17 cellular contexts compared by ENCODE assay signal in the genomic region with DNA sequence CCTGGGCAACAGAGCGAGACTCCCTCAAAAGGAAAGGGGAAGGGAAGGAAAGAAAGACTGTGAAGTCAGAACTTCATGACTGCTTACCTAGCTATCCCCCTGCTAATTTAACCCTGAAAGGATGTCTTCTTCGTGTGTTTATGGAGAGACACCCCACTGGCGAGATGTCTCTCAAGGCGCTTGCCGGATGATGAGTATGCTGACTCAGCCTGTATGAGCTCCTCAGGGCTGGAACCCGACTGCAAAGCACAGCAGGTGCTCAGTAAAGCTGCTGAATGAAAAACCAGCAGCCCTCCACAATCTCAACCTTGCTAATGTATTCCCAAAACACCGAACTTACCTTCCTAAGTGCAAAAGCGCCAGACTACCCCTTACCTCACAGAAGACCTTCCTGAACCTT. TPM values are rescaled to one million over a fixed set of nuclear protein-coding genes. Genes with fewer than 3 reads are reported as not detected.
DNase-seq lines count a peak whose midpoint lies in the region; ATAC-seq and TF ChIP-seq lines count a peak whose summit lies in the region.
"Had no signal": no experiment of that assay in that cellular context is flagged by ENCODE, and none has a peak within 500 bp of the region (broad histone marks: within the 10 kb centered on the region; RNA-seq: fewer than 3 reads in every experiment).

No MANE protein-coding gene starts in this region.

- DNase-seq in activated T-cell treated with anti-CD3 and anti-CD28 coated beads, Interleukin-2, amount 50 U/mL, for 24 hours, result no peak
- no peak for DNase-seq in activated T-cell treated with anti-CD3 and anti-CD28 coated beads for 4 hours
- no peak for DNase-seq in IMR-90
- DNase-seq in brain pericyte (ENCODE audit: low read depth, low spot score), result peak; percentile 20
- DNase-seq in osteocyte (ENCODE audit: extremely low spot score, unreplicated experiment), result no peak
- DNase-seq in upper lobe of right lung, result no peak
- DNase-seq in smooth muscle cell (lab: John Stamatoyannopoulos, UW; ENCODE audit: unreplicated experiment), result no peak
- DNase-seq: activated T-cell treated with anti-CD3 and anti-CD28 coated beads, Interleukin-2, amount 50 U/mL, for 1 hour; body of pancreas; HCEC 1CT; hypothalamus; lower lobe of right lung; NCI-H146; occipital lobe; SJCRH30 had no signal

- H3K9me3 ChIP-seq in IMR-90 (ENCODE audit: control insufficient read depth, insufficient read depth, low read length), result peaks cover 3% of the 10 kb centered on the region
- H3K9me3 ChIP-seq in upper lobe of right lung, result no peaks in the 10 kb centered on the region
- H3K9me3 ChIP-seq in smooth muscle cell (replicated peaks; ENCODE audit: low read depth), result no peaks in the 10 kb centered on the region
- H3K9me3 ChIP-seq: body of pancreas, SJCRH30 had no signal

- H3K36me3 Mint-ChIP-seq in activated T-cell treated with anti-CD3 and anti-CD28 coated beads, Interleukin-2, amount 50 U/mL, for 24 hours (ENCODE audit: low read depth), result peaks cover 65% of the 10 kb centered on the region
- H3K36me3 Mint-ChIP-seq in osteocyte (ENCODE audit: unreplicated experiment), result peaks cover 15% of the 10 kb centered on the region

- no peak overlapping the region for H3K56ac ChIP-seq in IMR-90 (ENCODE audit: extremely low read depth, insufficient read depth, low read length)

- H2BK15ac ChIP-seq in IMR-90 (ENCODE audit: low read depth, low read length), result no peak overlapping the region

- no peak overlapping the region for H2AK5ac ChIP-seq in IMR-90 (ENCODE audit: low read depth, low read length)

- H3K9me1 ChIP-seq in IMR-90 (ENCODE audit: insufficient read depth, low read length), result peaks cover 18% of the 10 kb centered on the region

- H3K23ac ChIP-seq in IMR-90 (ENCODE audit: low read depth, low read length), result no peak overlapping the region

- H2AFZ ChIP-seq in IMR-90 (replicated peaks; ENCODE audit: low read length, poor library complexity) (no peak overlapping the region), smooth muscle cell (ENCODE audit: low read depth) (no peak overlapping the region)

- intact Hi-C loops in IMR-90 (cut with micrococcal nuclease) (loop anchor here (5.0 kb wide), 1 partner anchor 44 kb away; no protein-coding TSS in a partner anchor), upper lobe of right lung (cut with DNase I) (no loop called here)

- H3K27me3 ChIP-seq in IMR-90 (ENCODE audit: control insufficient read depth, insufficient read depth, low read length) (no peaks in the 10 kb centered on the region), upper lobe of right lung (no peaks in the 10 kb centered on the region), smooth muscle cell (ENCODE audit: low read depth) (no peaks in the 10 kb centered on the region)
- H3K27me3 ChIP-seq: body of pancreas, SJCRH30 had no signal

- H3K4me1 Mint-ChIP-seq in activated T-cell treated with anti-CD3 and anti-CD28 coated beads, Interleukin-2, amount 50 U/mL, for 24 hours (ENCODE audit: low read depth), result peaks cover 60% of the 10 kb centered on the region
- H3K4me1 Mint-ChIP-seq in osteocyte (ENCODE audit: unreplicated experiment), result peaks cover 31% of the 10 kb centered on the region

- H4K8ac ChIP-seq in IMR-90 (ENCODE audit: low read depth in 2 of 2, low read length in 2 of 2), result no peak overlapping the region

- no peak for ATAC-seq in IMR-90 (ENCODE audit: low read depth)
- no peak for ATAC-seq in activated CD4-positive, CD25-positive, alpha-beta regulatory T cell treated with anti-CD3 and anti-CD28 coated beads, Interleukin-2, amount 50 U/mL, for 24 hours
- ATAC-seq in upper lobe of right lung, result no peak
- ATAC-seq: body of pancreas, lower lobe of right lung had no signal

- WGBS in IMR-90 (ENCODE audit: extremely low coverage in 2 of 2, insufficient read length in 1 of 2), 2 experiments, result 100% methylated on average over 1 of the region's 8 CpGs; no CpG with 5 or more reads in 1 of the 2 experiments
- 82% methylated on average over 8 of the region's 8 CpGs for WGBS in smooth muscle cell (ENCODE audit: low lambda C conversion rate)

- H2BK5ac ChIP-seq in IMR-90 (ENCODE audit: low read depth, low read length, poor library complexity, severe bottlenecking), result no peak overlapping the region

- no peaks in the 10 kb centered on the region for H3F3A ChIP-seq in smooth muscle cell (ENCODE audit: low read depth)

- peaks cover 4% of the 10 kb centered on the region for H3K36me3 ChIP-seq in IMR-90 (ENCODE audit: control insufficient read depth, insufficient read depth, low read length)
- no peaks in the 10 kb centered on the region for H3K36me3 ChIP-seq in upper lobe of right lung
- no peaks in the 10 kb centered on the region for H3K36me3 ChIP-seq in smooth muscle cell (ENCODE audit: low read depth)
- H3K36me3 ChIP-seq: lower lobe of right lung, SJCRH30 had no signal

- CTCF ChIA-PET in IMR-90 (lab: Yijun Ruan, JAX), result interaction anchor here (0.6 to 1.3 kb wide), 2 partner anchors 35 to 46 kb away, joined by 3 to 4 read pairs; no protein-coding TSS in a partner anchor

- no TSS peak for BruUV-seq in IMR-90 (replicated peaks; lab: Mats Ljungman, UMichigan)

- H3K9ac ChIP-seq in IMR-90 (ENCODE audit: low read depth, low read length) (no peak overlapping the region), smooth muscle cell (ENCODE audit: low read depth) (no peak overlapping the region)
- H3K9ac ChIP-seq: KMS-11 had no signal

- H3K79me1 ChIP-seq in IMR-90 (ENCODE audit: low read depth in 1 of 2, low read length in 2 of 2), result peaks cover 19 to 71% of the 10 kb centered on the region in 2 experiments

- H4K20me1 ChIP-seq in IMR-90 (ENCODE audit: insufficient read depth, low read length) (peaks cover 51% of the 10 kb centered on the region), smooth muscle cell (ENCODE audit: low read depth) (peaks cover 34% of the 10 kb centered on the region)

- peak overlapping the region; percentile 46 for H3K27ac Mint-ChIP-seq in activated T-cell treated with anti-CD3 and anti-CD28 coated beads, Interleukin-2, amount 50 U/mL, for 24 hours
- peak overlapping the region; percentile 52 for H3K27ac Mint-ChIP-seq in osteocyte (ENCODE audit: unreplicated experiment)

- dilution Hi-C loops in IMR-90 (cut with HindIII; ENCODE audit: low sequenced_read_pairs, unreplicated experiment), result no loop called here

- TF ChIP-seq RAD21 in IMR-90 (IDR thresholded peaks at IDR 0.05; ENCODE audit: low read length), result no peak

- POLR2A ChIA-PET in IMR-90 (lab: Charles Lee; ENCODE audit: unreplicated experiment), result no interaction called here

- no peak overlapping the region for H3K4me3 ChIP-seq in IMR-90 (ENCODE audit: insufficient read depth, low read depth, low read length)
- no peak overlapping the region for H3K4me3 ChIP-seq in upper lobe of right lung
- H3K4me3 ChIP-seq in smooth muscle cell, result no peak overlapping the region
- H3K4me3 ChIP-seq: body of pancreas, lower lobe of right lung, SJCRH30 had no signal

- H2BK120ac ChIP-seq in IMR-90 (ENCODE audit: low read depth, low read length), result no peak overlapping the region

- no peak overlapping the region for H2BK20ac ChIP-seq in IMR-90 (ENCODE audit: low read depth, low read length)

- no peak overlapping the region for H4K91ac ChIP-seq in IMR-90 (ENCODE audit: insufficient read depth, low read depth, low read length)

- H3K4me1 ChIP-seq in IMR-90 (ENCODE audit: control insufficient read depth, insufficient read depth, low read length) (peaks cover 4% of the 10 kb centered on the region), upper lobe of right lung (peaks cover 14% of the 10 kb centered on the region), smooth muscle cell (ENCODE audit: low read depth) (peaks cover 7% of the 10 kb centered on the region)
- H3K4me1 ChIP-seq: SJCRH30 had no signal

- no peak for TF ChIP-seq CTCF in IMR-90 (conservative IDR thresholded peaks at IDR 0.05; ENCODE audit: low read depth, low read length)
- no peak for TF ChIP-seq CTCF in osteocyte (IDR thresholded peaks at IDR 0.05)
- TF ChIP-seq CTCF in upper lobe of right lung (IDR thresholded peaks at IDR 0.05), result no peak
- no peak for TF ChIP-seq CTCF in smooth muscle cell (IDR thresholded peaks at IDR 0.05; ENCODE audit: borderline replicate concordance, insufficient read depth, poor library complexity, severe bottlenecking)

- in situ Hi-C loops in IMR-90 (cut with MboI; ENCODE audit: low sequenced_read_pairs), result no loop called here

- H3K4me2 ChIP-seq in IMR-90 (ENCODE audit: low read depth, low read length), result no peak overlapping the region
- no peak overlapping the region for H3K4me2 ChIP-seq in smooth muscle cell
- H3K4me2 ChIP-seq: KMS-11 had no signal

- no peak overlapping the region for H3K18ac ChIP-seq in IMR-90 (ENCODE audit: low read depth, low read length)

- no peak overlapping the region for H3K14ac ChIP-seq in IMR-90 (replicated peaks; ENCODE audit: low read depth, low read length)

- no peak overlapping the region for H4K5ac ChIP-seq in IMR-90 (ENCODE audit: low read depth, low read length)

- H2AK9ac ChIP-seq in IMR-90 (replicated peaks; ENCODE audit: low read depth, low read length, poor library complexity), result no peak overlapping the region

- H3K79me2 ChIP-seq in smooth muscle cell (ENCODE audit: low read depth), result peaks cover 67% of the 10 kb centered on the region

- H3K27me3 Mint-ChIP-seq in activated T-cell treated with anti-CD3 and anti-CD28 coated beads, Interleukin-2, amount 50 U/mL, for 24 hours, result no peaks in the 10 kb centered on the region
- H3K27me3 Mint-ChIP-seq in osteocyte (ENCODE audit: unreplicated experiment), result no peaks in the 10 kb centered on the region

- H3K4me3 Mint-ChIP-seq in activated T-cell treated with anti-CD3 and anti-CD28 coated beads, Interleukin-2, amount 50 U/mL, for 24 hours, result peak overlapping the region; percentile 90
- H3K4me3 Mint-ChIP-seq in osteocyte (ENCODE audit: unreplicated experiment), result peak overlapping the region; percentile 38

- H3K4ac ChIP-seq in IMR-90 (ENCODE audit: low read depth, low read length), result no peak overlapping the region

- no peak for TF ChIP-seq POLR2A in IMR-90 (IDR thresholded peaks at IDR 0.05; ENCODE audit: low read depth, low read length)

- H3K27ac ChIP-seq in IMR-90 (ENCODE audit: insufficient read depth, low read length) (no peak overlapping the region), upper lobe of right lung (no peak overlapping the region), smooth muscle cell (ENCODE audit: low read depth) (no peak overlapping the region)
- H3K27ac ChIP-seq: body of pancreas, KMS-11, lower lobe of right lung, SJCRH30 had no signal

- peaks cover 7% of the 10 kb centered on the region for H3K9me3 Mint-ChIP-seq in activated T-cell treated with anti-CD3 and anti-CD28 coated beads, Interleukin-2, amount 50 U/mL, for 24 hours
- H3K9me3 Mint-ChIP-seq in osteocyte (ENCODE audit: unreplicated experiment), result peaks cover 7% of the 10 kb centered on the region

TF ChIP-seq in IMR-90, 13 proteins besides CTCF, POLR2A, EP300 and RAD21:
- TF ChIP-seq BHLHE40 (IDR thresholded peaks at IDR 0.05; ENCODE audit: low read depth, low read length), result no peak
- TF ChIP-seq MAFK (IDR thresholded peaks at IDR 0.05; ENCODE audit: low read depth, low read length), result 0 out of 2 replicates have a peak, but pooled peaks have one; percentile 24

RNA-seq across cellular contexts. Expression of a gene that starts 2.3 kb away (rescaled TPM):
- total RNA-seq in IMR-90 (2012; rRNA removed) (43.9 and 48.9 TPM in 2 replicates), osteocyte (61.2 and 65.9 TPM in 2 replicates), upper lobe of right lung (64.8 TPM), smooth muscle cell (20.4 and 26.3 TPM in 2 replicates)
- polyA plus RNA-seq in IMR-90 (2012; rRNA removed) (30.7 and 32.3 TPM in 2 replicates), smooth muscle cell (11.5 and 14.9 TPM in 2 replicates)
- 13.0 and 15.9 TPM in 2 replicates for polyA plus RNA-seq in IMR-90 (2012; cell fraction: cytosol; rRNA removed)
- 75.6 and 82.9 TPM in 2 replicates for polyA plus RNA-seq in IMR-90 (2012; cell fraction: nucleus; rRNA removed; ENCODE audit: low replicate concordance)
